In the genomic region with DNA sequence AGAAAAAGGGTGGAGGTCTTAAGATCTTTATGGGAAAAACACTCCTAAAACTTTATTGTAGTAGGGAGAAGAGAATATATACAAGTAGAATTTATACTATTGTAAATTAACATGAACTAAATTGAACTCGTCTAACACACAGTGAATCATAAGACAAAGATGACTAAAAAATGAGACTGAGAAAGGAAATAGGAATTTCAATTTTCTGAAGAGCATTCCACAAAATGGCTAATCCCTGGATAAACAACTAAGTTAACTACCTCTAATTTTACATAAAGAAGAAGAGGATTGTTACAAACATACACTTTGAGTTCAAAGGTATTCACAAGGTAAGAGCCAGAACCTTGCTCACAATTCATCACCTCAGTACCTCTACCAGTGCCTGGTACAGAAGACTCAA, we compare ENCODE assay signal across 8 cellular contexts. TPM values are rescaled to one million over a fixed set of nuclear protein-coding genes. Genes with fewer than 3 reads are reported as not detected.
DNase-seq lines count a peak whose midpoint lies in the region; ATAC-seq and TF ChIP-seq lines count a peak whose summit lies in the region.

No MANE protein-coding gene starts in this region.

- peak overlapping the region; percentile 99 for H3K4me2 ChIP-seq in DOHH2 (ENCODE audit: low read length)

- H3K9me2 ChIP-seq in DOHH2 (replicated peaks; ENCODE audit: control insufficient read depth, low read length): no peaks in the 10 kb centered on the region

- ATAC-seq in Panc1: no peak
- no peak for ATAC-seq in upper lobe of left lung (ENCODE audit: low FRiP score in 2 of 2)
- ATAC-seq in HG03521 (IDR thresholded peaks at IDR 0.05; ENCODE audit: unreplicated experiment): no peak
- no peak for ATAC-seq in GM19463 (IDR thresholded peaks at IDR 0.05; ENCODE audit: unreplicated experiment)

- intact Hi-C loops in Panc1 (cut with micrococcal nuclease; ENCODE audit: unreplicated experiment) (loop anchor here (5.0 kb wide), 1 partner anchor 133 kb away; a partner anchor contains a TSS), ovary (cut with DNase I) (loop anchor here in 1 of 4 donors (5.0 to 10.0 kb wide), 2 partner anchors 136 to 188 kb away; a partner anchor contains a TSS), CD14-positive monocyte (cut with micrococcal nuclease) (loop anchor here in 1 of 2 donors (5.0 to 10.0 kb wide), 3 partner anchors 218 to 296 kb away; a partner anchor contains a TSS)

- no TSS peak for BruUV-seq in Panc1 (replicated peaks; lab: Mats Ljungman, UMichigan)

- no peak overlapping the region for H3K9ac ChIP-seq in endodermal cell (ENCODE audit: extremely low read depth, low read length, poor library complexity, severe bottlenecking)

- no peak for TF ChIP-seq CTCF in DOHH2 (IDR thresholded peaks at IDR 0.05; ENCODE audit: low read depth, low read length, poor library complexity, severe bottlenecking)
- no peak for TF ChIP-seq CTCF in Panc1 (IDR thresholded peaks at IDR 0.05)
- no peak for TF ChIP-seq CTCF in endodermal cell (conservative IDR thresholded peaks at IDR 0.05)
- TF ChIP-seq CTCF in ovary (IDR thresholded peaks at IDR 0.05): no peak
- TF ChIP-seq CTCF in upper lobe of left lung (IDR thresholded peaks at IDR 0.05): no peak
- TF ChIP-seq CTCF in CD14-positive monocyte (IDR thresholded peaks at IDR 0.05): no peak

- peaks cover 9% of the 10 kb centered on the region for H3K27me3 Mint-ChIP-seq in endodermal cell (ENCODE audit: insufficient read depth)
- H3K27me3 Mint-ChIP-seq in CD14-positive monocyte (ENCODE audit: low read depth in 3 of 3): peaks cover 0 to 2% (median 0%) of the 10 kb centered on the region in 3 donors

- WGBS in endodermal cell (ENCODE audit: insufficient coverage in 1 of 2, insufficient read length in 1 of 2), 2 experiments: no CpG with 5 or more reads among the region's 1 CpG
- 7 to 14% (median 7%) methylated on average over 1 of the region's 1 CpG for WGBS in ovary, 3 donors
- 30 to 48% methylated on average over 1 of the region's 1 CpG for WGBS in upper lobe of left lung, 2 donors

- H3K4me3 ChIP-seq in DOHH2 (ENCODE audit: low read length) (peak overlapping the region; percentile 76), Panc1 (ENCODE audit: low read depth in 2 of 2, low read length in 2 of 2) (peak overlapping the region; percentile 68 to 75), endodermal cell (ENCODE audit: low read length) (peak overlapping the region; percentile 93), ovary (peak overlapping the region; percentile 85), upper lobe of left lung (peak overlapping the region in 2 of 4 donors; percentile 83 to 98)

- H3K9me3 ChIP-seq in DOHH2 (ENCODE audit: control insufficient read depth, insufficient read depth, low read length) (no peaks in the 10 kb centered on the region), Panc1 (ENCODE audit: control insufficient read depth, insufficient read depth, low read depth, low read length) (no peaks in the 10 kb centered on the region), endodermal cell (ENCODE audit: control insufficient read depth, low read length) (no peaks in the 10 kb centered on the region), ovary (no peaks in the 10 kb centered on the region), upper lobe of left lung (no peaks in the 10 kb centered on the region)

- in situ Hi-C loops in Panc1 (cut with HindIII; ENCODE audit: low pct_unique_long_range_greater_than_20kb, low sequenced_read_pairs): no loop called here

- H3K36me3 Mint-ChIP-seq in endodermal cell (ENCODE audit: low read depth): peaks cover 7% of the 10 kb centered on the region
- peaks cover 6 to 12% of the 10 kb centered on the region in 2 donors for H3K36me3 Mint-ChIP-seq in CD14-positive monocyte

- H3K36me3 ChIP-seq in DOHH2 (ENCODE audit: control insufficient read depth, low read length) (peaks cover 15% of the 10 kb centered on the region), Panc1 (ENCODE audit: control insufficient read depth, insufficient read depth, low read length) (no peaks in the 10 kb centered on the region; the same call in 1 of the 2 replicates), endodermal cell (ENCODE audit: control insufficient read depth, insufficient read depth, low read length) (no peaks in the 10 kb centered on the region), ovary (no peaks in the 10 kb centered on the region), upper lobe of left lung (no peaks in the 10 kb centered on the region)

- H3K79me2 ChIP-seq in DOHH2 (ENCODE audit: control insufficient read depth, low read length): peaks cover 68% of the 10 kb centered on the region

- DNase-seq in Panc1 (ENCODE audit: low read depth, low spot score) (no peak), endodermal cell (no peak), ovary (no peak), upper lobe of left lung (no peak), CD14-positive monocyte (ENCODE audit: low spot score) (no peak)

- H3K9me3 Mint-ChIP-seq in endodermal cell: no peaks in the 10 kb centered on the region
- no peaks in the 10 kb centered on the region for H3K9me3 Mint-ChIP-seq in CD14-positive monocyte

- no peak for TF ChIP-seq POLR2A in ovary (IDR thresholded peaks at IDR 0.05)
- TF ChIP-seq POLR2A in upper lobe of left lung (IDR thresholded peaks at IDR 0.05): no peak

- CTCF ChIA-PET in Panc1 (lab: Charles Lee): no interaction called here

- no peaks in the 10 kb centered on the region for H3K27me3 ChIP-seq in DOHH2 (ENCODE audit: control insufficient read depth, low read length)
- H3K27me3 ChIP-seq in Panc1 (ENCODE audit: control insufficient read depth, insufficient read depth, low read length): no peaks in the 10 kb centered on the region
- H3K27me3 ChIP-seq in endodermal cell (ENCODE audit: control insufficient read depth, insufficient read depth, low read length, poor library complexity, severe bottlenecking): no peaks in the 10 kb centered on the region
- H3K27me3 ChIP-seq in ovary: no peaks in the 10 kb centered on the region
- H3K27me3 ChIP-seq in upper lobe of left lung: no peaks in the 10 kb centered on the region

- H3K4me3 Mint-ChIP-seq in endodermal cell: peak overlapping the region; percentile 90
- H3K4me3 Mint-ChIP-seq in CD14-positive monocyte: no peak overlapping the region

- POLR2A ChIA-PET in Panc1 (lab: Charles Lee): no interaction called here

- peaks cover 37% of the 10 kb centered on the region for H3K4me1 ChIP-seq in DOHH2 (ENCODE audit: control insufficient read depth, low read length)
- H3K4me1 ChIP-seq in Panc1 (ENCODE audit: control insufficient read depth, insufficient read depth, low read length): peaks cover 8% of the 10 kb centered on the region; the same call in 1 of the 2 replicates
- no peaks in the 10 kb centered on the region for H3K4me1 ChIP-seq in endodermal cell (ENCODE audit: control insufficient read depth, insufficient read depth, low read length)
- H3K4me1 ChIP-seq in ovary (ENCODE audit: insufficient read depth): peaks cover 11% of the 10 kb centered on the region
- H3K4me1 ChIP-seq in upper lobe of left lung: peaks cover 30 to 45% (median 38%) of the 10 kb centered on the region in 4 donors

- H3K4me1 Mint-ChIP-seq in endodermal cell: peaks cover 27% of the 10 kb centered on the region
- H3K4me1 Mint-ChIP-seq in CD14-positive monocyte: peaks cover 48% of the 10 kb centered on the region

- peaks cover 16% of the 10 kb centered on the region; the same call in 1 of the 2 replicates for H4K20me1 ChIP-seq in DOHH2 (ENCODE audit: control insufficient read depth, insufficient read depth, low read depth, low read length)

- H3K27ac ChIP-seq in DOHH2 (ENCODE audit: low read depth, low read length): no peak overlapping the region
- no peak overlapping the region for H3K27ac ChIP-seq in Panc1 (ENCODE audit: low read length)
- no peak overlapping the region for H3K27ac ChIP-seq in endodermal cell (ENCODE audit: low read depth, low read length)
- H3K27ac ChIP-seq in ovary: no peak overlapping the region
- H3K27ac ChIP-seq in upper lobe of left lung: peak overlapping the region in 2 of 4 donors; percentile 21 to 58

- TF ChIP-seq EP300 in ovary (IDR thresholded peaks at IDR 0.05) (no peak), upper lobe of left lung (IDR thresholded peaks at IDR 0.05) (no peak)

- H3K27ac Mint-ChIP-seq in endodermal cell: no peak overlapping the region
- no peak overlapping the region for H3K27ac Mint-ChIP-seq in CD14-positive monocyte

- H3F3A ChIP-seq in DOHH2 (ENCODE audit: control insufficient read depth, insufficient read depth): peaks cover 10% of the 10 kb centered on the region; the same call in 1 of the 2 replicates

RNA-seq across cellular contexts. Expression of a gene that starts 2.0 kb away (rescaled TPM):
- total RNA-seq in Panc1 (2021; ENCODE audit: unreplicated experiment): 33.1 TPM
- polyA plus RNA-seq in Panc1 (2012; ENCODE audit: insufficient read length): 14.8 TPM
- 10 to 100 TPM; 45.0 to 60.3 TPM for total RNA-seq in endodermal cell
- 39.7 TPM for polyA plus RNA-seq in endodermal cell (2013, experiment 1 of 2)
- 35.0 TPM for polyA plus RNA-seq in endodermal cell (2013, experiment 2 of 2)
- total RNA-seq in ovary: 100 to 1,000 TPM in 2 of 7 donors, 10 to 100 TPM in 5; 60.8 to 202 (median 69.8) TPM
- polyA plus RNA-seq in ovary: 10 to 100 TPM; 32.4 to 35.4 TPM
- 100 to 1,000 TPM in 2 of 6 donors, 10 to 100 TPM in 4; 44.5 to 131 (median 80.0) TPM for total RNA-seq in upper lobe of left lung
- 1 to 10 TPM; 5.0 to 7.7 TPM for polyA plus RNA-seq in CD14-positive monocyte

RNA-seq across cellular contexts. Expression of a gene that starts 29.6 kb away (rescaled TPM):
- 1.5 TPM for total RNA-seq in Panc1 (2021; ENCODE audit: unreplicated experiment)
- polyA plus RNA-seq in Panc1 (2012; ENCODE audit: insufficient read length): 3.0 TPM
- 1 to 10 TPM in 1 of 2 donors, under 1 TPM in 1; 0.88 to 1.7 TPM for total RNA-seq in endodermal cell
- polyA plus RNA-seq in endodermal cell (2013, experiment 1 of 2): 7.0 TPM
- 5.9 TPM for polyA plus RNA-seq in endodermal cell (2013, experiment 2 of 2)
- 10 to 100 TPM in 4 of 7 donors, 1 to 10 TPM in 3; 6.8 to 11.4 (median 10.7) TPM for total RNA-seq in ovary
- 10 to 100 TPM in 1 of 2 donors, 1 to 10 TPM in 1; 6.6 to 11.8 TPM for polyA plus RNA-seq in ovary
- 1 to 10 TPM; 1.3 to 7.9 (median 5.3) TPM for total RNA-seq in upper lobe of left lung
- polyA plus RNA-seq in CD14-positive monocyte: 1 to 10 TPM in 1 of 2 donors, under 1 TPM in 1; 0.99 to 1.1 TPM
